ENCODE assay signal across 8 cellular contexts in genomic region chr10:22252286-22252800, GRCh38. TPM values are rescaled to one million over a fixed set of nuclear protein-coding genes. Genes with fewer than 3 reads are reported as not detected.
DNase-seq lines count a peak whose midpoint lies in the region; ATAC-seq and TF ChIP-seq lines count a peak whose summit lies in the region.

No MANE protein-coding gene starts in this region.

- no peaks in the 10 kb centered on the region for H4K20me1 ChIP-seq in Loucy (ENCODE audit: insufficient read depth, low read length, poor library complexity, severe bottlenecking)

- H3K27me3 ChIP-seq in Loucy (ENCODE audit: insufficient read depth, low read length, poor library complexity, severe bottlenecking) (no peaks in the 10 kb centered on the region), testis (no peaks in the 10 kb centered on the region)

- no peaks in the 10 kb centered on the region for H3K36me3 ChIP-seq in Loucy (ENCODE audit: insufficient read depth, low read length)
- no peaks in the 10 kb centered on the region for H3K36me3 ChIP-seq in testis (ENCODE audit: low read depth, missing control alignments)

- H3K27me3 Mint-ChIP-seq in neural crest cell (ENCODE audit: low read depth), result peaks cover 75% of the 10 kb centered on the region

- no peak overlapping the region for H2AFZ ChIP-seq in Loucy (ENCODE audit: low read length)

- peak overlapping the region; percentile 92 for H3K4me3 Mint-ChIP-seq in neural crest cell

- H3K9me2 ChIP-seq in Loucy (replicated peaks; ENCODE audit: low read depth, low read length), result no peaks in the 10 kb centered on the region

- H3K4me3 ChIP-seq in Loucy (ENCODE audit: low read length, poor library complexity, severe bottlenecking) (peak overlapping the region; percentile 79), fibroblast of the aortic adventitia (ENCODE audit: low read depth, low read length) (peak overlapping the region; percentile 62), testis (peak overlapping the region; percentile 73 to 83)

- peak overlapping the region; percentile 76 for H3K4me2 ChIP-seq in Loucy (ENCODE audit: low read depth, low read length, poor library complexity, severe bottlenecking)

- peak; percentile 65 for DNase-seq in DMS53 treated with DMSO at 0.1 percent for 48 hours (lab: John Stamatoyannopoulos, UW; ENCODE audit: unreplicated experiment)
- peak; percentile 13 to 63 for DNase-seq in activated T-helper 1 cell treated with anti-CD3 and anti-CD28 coated beads, Interleukin-2, amount 50 U/mL, for 16 hours (ENCODE audit: low read depth in 1 of 2, low spot score in 1 of 2)
- DNase-seq in fibroblast of the aortic adventitia (ENCODE audit: low read depth), result peak; percentile 67
- peak; percentile 16 for DNase-seq in neural crest cell (ENCODE audit: low read depth, low spot score)
- peak; percentile 81 for DNase-seq in testis
- no peak for DNase-seq in SKM-1 (lab: John Stamatoyannopoulos, UW; ENCODE audit: unreplicated experiment)

- intact Hi-C loops in testis (cut with DNase I; ENCODE audit: low total_unique reads), result loop anchor here (10.0 kb wide), 1 partner anchor 718 kb away; the partner anchor contains the start of gene MLLT10

- H3K79me2 ChIP-seq in Loucy (ENCODE audit: insufficient read depth, low read length), result peaks cover 87% of the 10 kb centered on the region

- peak; percentile 47 for ATAC-seq in GM21515 (IDR thresholded peaks at IDR 0.05; ENCODE audit: unreplicated experiment)

- no peak for TF ChIP-seq CTCF in Loucy (conservative IDR thresholded peaks at IDR 0.05; ENCODE audit: low read length)
- no peak for TF ChIP-seq CTCF in fibroblast of the aortic adventitia (IDR thresholded peaks at IDR 0.05; ENCODE audit: insufficient read depth, low read length)
- no peak for TF ChIP-seq CTCF in neural crest cell (conservative IDR thresholded peaks at IDR 0.05)
- no peak for TF ChIP-seq CTCF in testis (IDR thresholded peaks at IDR 0.05)

- peak overlapping the region; percentile 98 for H3K27ac Mint-ChIP-seq in neural crest cell (ENCODE audit: unreplicated experiment)

- no peaks in the 10 kb centered on the region for H3K36me3 Mint-ChIP-seq in neural crest cell (ENCODE audit: low read depth)

- peak overlapping the region; percentile 99 for H3K27ac ChIP-seq in testis

- H3K4me1 ChIP-seq in Loucy (ENCODE audit: insufficient read depth, low read length, poor library complexity, severe bottlenecking), result peaks cover 54% of the 10 kb centered on the region
- peaks cover 3% of the 10 kb centered on the region for H3K4me1 ChIP-seq in testis

- 0% methylated on average over 19 to 47 of the region's 48 CpGs for WGBS in testis, 2 donors

- H3K9me3 Mint-ChIP-seq in neural crest cell, result no peaks in the 10 kb centered on the region

- no peak for TF ChIP-seq POLR2A in testis (IDR thresholded peaks at IDR 0.05)

- H3K4me1 Mint-ChIP-seq in neural crest cell, result peaks cover 12% of the 10 kb centered on the region

- H3K9ac ChIP-seq in Loucy (ENCODE audit: low read depth, low read length, poor library complexity, severe bottlenecking), result peak overlapping the region; percentile 97

- peaks cover 1% of the 10 kb centered on the region; the same call in 1 of the 2 replicates for H3F3A ChIP-seq in Loucy (ENCODE audit: low read depth)

- H3K9me3 ChIP-seq in Loucy (ENCODE audit: insufficient read depth, low read depth, low read length) (no peaks in the 10 kb centered on the region), testis (no peaks in the 10 kb centered on the region)

RNA-seq across cellular contexts. Expression of gene EBLN1, which starts 34.5 kb away (rescaled TPM):
- total RNA-seq in fibroblast of the aortic adventitia (ENCODE audit: low replicate concordance), result not detected in 2 replicates
- total RNA-seq in neural crest cell, result not detected in 2 replicates
- 1 to 10 TPM; 1.4 to 4.7 TPM for total RNA-seq in testis
- polyA plus RNA-seq in testis (ENCODE audit: insufficient read depth, low read depth, low replicate concordance), result 3.5 TPM
